2 cellular contexts compared by ENCODE assay signal in the genomic region with DNA sequence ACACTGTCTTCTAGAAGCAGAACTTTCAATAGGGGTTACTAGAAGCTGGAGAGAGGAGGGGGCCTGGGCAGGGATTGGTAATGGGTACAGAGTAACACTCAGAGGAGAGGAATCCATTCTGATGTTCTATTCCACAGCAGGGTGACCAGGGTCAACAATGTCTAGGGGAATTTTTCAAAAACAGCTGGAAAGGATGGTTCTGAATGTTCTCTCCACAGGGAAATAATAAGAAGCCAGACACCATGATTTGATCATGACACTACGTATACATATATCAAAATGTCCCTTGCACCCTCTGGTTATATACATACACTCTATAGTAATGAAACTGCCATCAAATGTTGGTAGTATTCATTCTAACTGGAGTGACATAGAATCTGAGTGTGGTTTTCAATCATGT.
TF ChIP-seq lines count a peak whose summit lies in the region.

No MANE protein-coding gene starts in this region.

TF ChIP-seq in IMR-90, 13 proteins besides CTCF, POLR2A, EP300 and RAD21:
- no peak for TF ChIP-seq CEBPB (IDR thresholded peaks at IDR 0.05; ENCODE audit: low read depth, low read length)
- TF ChIP-seq, protein P1, sequence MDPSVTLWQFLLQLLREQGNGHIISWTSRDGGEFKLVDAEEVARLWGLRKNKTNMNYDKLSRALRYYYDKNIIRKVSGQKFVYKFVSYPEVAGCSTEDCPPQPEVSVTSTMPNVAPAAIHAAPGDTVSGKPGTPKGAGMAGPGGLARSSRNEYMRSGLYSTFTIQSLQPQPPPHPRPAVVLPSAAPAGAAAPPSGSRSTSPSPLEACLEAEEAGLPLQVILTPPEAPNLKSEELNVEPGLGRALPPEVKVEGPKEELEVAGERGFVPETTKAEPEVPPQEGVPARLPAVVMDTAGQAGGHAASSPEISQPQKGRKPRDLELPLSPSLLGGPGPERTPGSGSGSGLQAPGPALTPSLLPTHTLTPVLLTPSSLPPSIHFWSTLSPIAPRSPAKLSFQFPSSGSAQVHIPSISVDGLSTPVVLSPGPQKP (IDR thresholded peaks at IDR 0.05; ENCODE audit: borderline replicate concordance, low read depth, low read length), result no peak
- TF ChIP-seq RCOR1 (IDR thresholded peaks at IDR 0.05; ENCODE audit: insufficient replicate concordance, low read length), result no peak
- TF ChIP-seq BHLHE40 (IDR thresholded peaks at IDR 0.05; ENCODE audit: low read depth, low read length), result no peak
- no peak for TF ChIP-seq SMC3 (IDR thresholded peaks at IDR 0.05; ENCODE audit: low read depth, low read length)
- no peak for TF ChIP-seq RFX5 (IDR thresholded peaks at IDR 0.05; ENCODE audit: low read depth, low read length)
- no peak for TF ChIP-seq MAZ (IDR thresholded peaks at IDR 0.05; ENCODE audit: borderline replicate concordance, low read depth, low read length)
- no peak for TF ChIP-seq NFE2L2 (IDR thresholded peaks at IDR 0.05; ENCODE audit: low read depth, low read length)
- TF ChIP-seq, protein P2, sequence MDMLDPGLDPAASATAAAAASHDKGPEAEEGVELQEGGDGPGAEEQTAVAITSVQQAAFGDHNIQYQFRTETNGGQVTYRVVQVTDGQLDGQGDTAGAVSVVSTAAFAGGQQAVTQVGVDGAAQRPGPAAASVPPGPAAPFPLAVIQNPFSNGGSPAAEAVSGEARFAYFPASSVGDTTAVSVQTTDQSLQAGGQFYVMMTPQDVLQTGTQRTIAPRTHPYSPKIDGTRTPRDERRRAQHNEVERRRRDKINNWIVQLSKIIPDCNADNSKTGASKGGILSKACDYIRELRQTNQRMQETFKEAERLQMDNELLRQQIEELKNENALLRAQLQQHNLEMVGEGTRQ (IDR thresholded peaks at IDR 0.05; ENCODE audit: low read depth, low read length), result no peak
- TF ChIP-seq MXI1 (IDR thresholded peaks at IDR 0.05; ENCODE audit: borderline replicate concordance, low read depth, low read length), result no peak
- no peak for TF ChIP-seq MAFK (IDR thresholded peaks at IDR 0.05; ENCODE audit: low read depth, low read length)
- TF ChIP-seq FOS (IDR thresholded peaks at IDR 0.05; ENCODE audit: low read depth, low read length), result no peak
- no peak for TF ChIP-seq CHD1 (IDR thresholded peaks at IDR 0.05; ENCODE audit: low read depth, low read length)

TF ChIP-seq in K562, 482 proteins besides CTCF, POLR2A, EP300 and RAD21 (continues in another document):
- no peak for TF ChIP-seq SMARCB1 (IDR thresholded peaks at IDR 0.05; ENCODE audit: insufficient read length, low read depth)
- TF ChIP-seq MCM7 (IDR thresholded peaks at IDR 0.05), result peak in 1 of 2 experiments; percentile 32; a peak in 1 of 4 replicates
- 0 out of 2 replicates have a peak, but pooled peaks have one; percentile 43 for TF ChIP-seq ZNF778 (CRISPR knock-in tag; IDR thresholded peaks at IDR 0.05)
- 0 out of 2 replicates have a peak, but pooled peaks have one; percentile 38 for TF ChIP-seq ZNF696 (CRISPR knock-in tag; conservative IDR thresholded peaks at IDR 0.05)
- no peak for TF ChIP-seq FOXA1 (IDR thresholded peaks at IDR 0.05; ENCODE audit: borderline replicate concordance)
- TF ChIP-seq ELF4 (CRISPR knock-in tag; IDR thresholded peaks at IDR 0.05), result peak; percentile 47; the same call in 1 of the 2 replicates
- no peak for TF ChIP-seq MBD2 (IDR thresholded peaks at IDR 0.05; ENCODE audit: borderline replicate concordance, low read depth)
- no peak for TF ChIP-seq ZNF274 (IDR thresholded peaks at IDR 0.05; ENCODE audit: borderline replicate concordance, low read depth, low read length)
- 0 out of 2 replicates have a peak, but pooled peaks have one; percentile 46 for TF ChIP-seq ZNF586 (CRISPR knock-in tag; conservative IDR thresholded peaks at IDR 0.05)
- TF ChIP-seq, protein P3, sequence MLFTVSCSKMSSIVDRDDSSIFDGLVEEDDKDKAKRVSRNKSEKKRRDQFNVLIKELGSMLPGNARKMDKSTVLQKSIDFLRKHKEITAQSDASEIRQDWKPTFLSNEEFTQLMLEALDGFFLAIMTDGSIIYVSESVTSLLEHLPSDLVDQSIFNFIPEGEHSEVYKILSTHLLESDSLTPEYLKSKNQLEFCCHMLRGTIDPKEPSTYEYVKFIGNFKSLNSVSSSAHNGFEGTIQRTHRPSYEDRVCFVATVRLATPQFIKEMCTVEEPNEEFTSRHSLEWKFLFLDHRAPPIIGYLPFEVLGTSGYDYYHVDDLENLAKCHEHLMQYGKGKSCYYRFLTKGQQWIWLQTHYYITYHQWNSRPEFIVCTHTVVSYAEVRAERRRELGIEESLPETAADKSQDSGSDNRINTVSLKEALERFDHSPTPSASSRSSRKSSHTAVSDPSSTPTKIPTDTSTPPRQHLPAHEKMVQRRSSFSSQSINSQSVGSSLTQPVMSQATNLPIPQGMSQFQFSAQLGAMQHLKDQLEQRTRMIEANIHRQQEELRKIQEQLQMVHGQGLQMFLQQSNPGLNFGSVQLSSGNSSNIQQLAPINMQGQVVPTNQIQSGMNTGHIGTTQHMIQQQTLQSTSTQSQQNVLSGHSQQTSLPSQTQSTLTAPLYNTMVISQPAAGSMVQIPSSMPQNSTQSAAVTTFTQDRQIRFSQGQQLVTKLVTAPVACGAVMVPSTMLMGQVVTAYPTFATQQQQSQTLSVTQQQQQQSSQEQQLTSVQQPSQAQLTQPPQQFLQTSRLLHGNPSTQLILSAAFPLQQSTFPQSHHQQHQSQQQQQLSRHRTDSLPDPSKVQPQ (CRISPR knock-in tag; IDR thresholded peaks at IDR 0.05; ENCODE audit: borderline replicate concordance), result 0 out of 2 replicates have a peak, but pooled peaks have one; percentile 35
- TF ChIP-seq, protein P4, sequence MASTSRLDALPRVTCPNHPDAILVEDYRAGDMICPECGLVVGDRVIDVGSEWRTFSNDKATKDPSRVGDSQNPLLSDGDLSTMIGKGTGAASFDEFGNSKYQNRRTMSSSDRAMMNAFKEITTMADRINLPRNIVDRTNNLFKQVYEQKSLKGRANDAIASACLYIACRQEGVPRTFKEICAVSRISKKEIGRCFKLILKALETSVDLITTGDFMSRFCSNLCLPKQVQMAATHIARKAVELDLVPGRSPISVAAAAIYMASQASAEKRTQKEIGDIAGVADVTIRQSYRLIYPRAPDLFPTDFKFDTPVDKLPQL (IDR thresholded peaks at IDR 0.05; ENCODE audit: extremely low read depth, insufficient read length), result no peak
- no peak for TF ChIP-seq MCM3 (IDR thresholded peaks at IDR 0.05)
- 0 out of 2 replicates have a peak, but pooled peaks have one; percentile 46 for TF ChIP-seq ZFP30 (CRISPR knock-in tag; IDR thresholded peaks at IDR 0.05; ENCODE audit: borderline replicate concordance)
- peak in 1 of 2 experiments; percentile 42; a peak in 1 of 4 replicates for TF ChIP-seq SRF (CRISPR knock-in tag; IDR thresholded peaks at IDR 0.05)
- TF ChIP-seq TCFL5 (CRISPR knock-in tag; conservative IDR thresholded peaks at IDR 0.05), result 0 out of 2 replicates have a peak, but pooled peaks have one; percentile 16
- TF ChIP-seq, protein P5, sequence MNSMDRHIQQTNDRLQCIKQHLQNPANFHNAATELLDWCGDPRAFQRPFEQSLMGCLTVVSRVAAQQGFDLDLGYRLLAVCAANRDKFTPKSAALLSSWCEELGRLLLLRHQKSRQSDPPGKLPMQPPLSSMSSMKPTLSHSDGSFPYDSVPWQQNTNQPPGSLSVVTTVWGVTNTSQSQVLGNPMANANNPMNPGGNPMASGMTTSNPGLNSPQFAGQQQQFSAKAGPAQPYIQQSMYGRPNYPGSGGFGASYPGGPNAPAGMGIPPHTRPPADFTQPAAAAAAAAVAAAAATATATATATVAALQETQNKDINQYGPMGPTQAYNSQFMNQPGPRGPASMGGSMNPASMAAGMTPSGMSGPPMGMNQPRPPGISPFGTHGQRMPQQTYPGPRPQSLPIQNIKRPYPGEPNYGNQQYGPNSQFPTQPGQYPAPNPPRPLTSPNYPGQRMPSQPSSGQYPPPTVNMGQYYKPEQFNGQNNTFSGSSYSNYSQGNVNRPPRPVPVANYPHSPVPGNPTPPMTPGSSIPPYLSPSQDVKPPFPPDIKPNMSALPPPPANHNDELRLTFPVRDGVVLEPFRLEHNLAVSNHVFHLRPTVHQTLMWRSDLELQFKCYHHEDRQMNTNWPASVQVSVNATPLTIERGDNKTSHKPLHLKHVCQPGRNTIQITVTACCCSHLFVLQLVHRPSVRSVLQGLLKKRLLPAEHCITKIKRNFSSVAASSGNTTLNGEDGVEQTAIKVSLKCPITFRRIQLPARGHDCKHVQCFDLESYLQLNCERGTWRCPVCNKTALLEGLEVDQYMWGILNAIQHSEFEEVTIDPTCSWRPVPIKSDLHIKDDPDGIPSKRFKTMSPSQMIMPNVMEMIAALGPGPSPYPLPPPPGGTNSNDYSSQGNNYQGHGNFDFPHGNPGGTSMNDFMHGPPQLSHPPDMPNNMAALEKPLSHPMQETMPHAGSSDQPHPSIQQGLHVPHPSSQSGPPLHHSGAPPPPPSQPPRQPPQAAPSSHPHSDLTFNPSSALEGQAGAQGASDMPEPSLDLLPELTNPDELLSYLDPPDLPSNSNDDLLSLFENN (IDR thresholded peaks at IDR 0.05; ENCODE audit: low read depth in 2 of 2, low read length in 2 of 2), result no peak
- TF ChIP-seq ZNF436 (CRISPR knock-in tag; IDR thresholded peaks at IDR 0.05), result peak; percentile 41; the same call in 1 of the 2 replicates
- TF ChIP-seq ZNF707 (CRISPR knock-in tag; conservative IDR thresholded peaks at IDR 0.05), result peak; percentile 67; the same call in 1 of the 2 replicates
- no peak for TF ChIP-seq ZFPM2 (CRISPR knock-in tag; IDR thresholded peaks at IDR 0.05)
- no peak for TF ChIP-seq ZNF124 (CRISPR knock-in tag; IDR thresholded peaks at IDR 0.05)
- TF ChIP-seq ASH1L (IDR thresholded peaks at IDR 0.05; ENCODE audit: borderline replicate concordance, low read depth, partially characterized antibody), result no peak
- no peak for TF ChIP-seq PHB (CRISPR knock-in tag; IDR thresholded peaks at IDR 0.05)
- no peak for TF ChIP-seq ARNT (IDR thresholded peaks at IDR 0.05)
- 0 out of 2 replicates have a peak, but pooled peaks have one; percentile 27 for TF ChIP-seq ZNF140 (CRISPR knock-in tag; IDR thresholded peaks at IDR 0.05)
- TF ChIP-seq FOXK2 (conservative IDR thresholded peaks at IDR 0.05 in 1 of 2, IDR thresholded peaks at IDR 0.05 in 1 of 2; ENCODE audit: low read depth in 2 of 2), result no peak
- 0 out of 2 replicates have a peak, but pooled peaks have one; percentile 56 for TF ChIP-seq JUNB (CRISPR knock-in tag; conservative IDR thresholded peaks at IDR 0.05)
- TF ChIP-seq ZNF780A (CRISPR knock-in tag; IDR thresholded peaks at IDR 0.05), result no peak
- TF ChIP-seq SRSF7 (optimal IDR thresholded peaks at IDR 0.05; ENCODE audit: low read depth, low read length), result no peak
- TF ChIP-seq, protein P6, sequence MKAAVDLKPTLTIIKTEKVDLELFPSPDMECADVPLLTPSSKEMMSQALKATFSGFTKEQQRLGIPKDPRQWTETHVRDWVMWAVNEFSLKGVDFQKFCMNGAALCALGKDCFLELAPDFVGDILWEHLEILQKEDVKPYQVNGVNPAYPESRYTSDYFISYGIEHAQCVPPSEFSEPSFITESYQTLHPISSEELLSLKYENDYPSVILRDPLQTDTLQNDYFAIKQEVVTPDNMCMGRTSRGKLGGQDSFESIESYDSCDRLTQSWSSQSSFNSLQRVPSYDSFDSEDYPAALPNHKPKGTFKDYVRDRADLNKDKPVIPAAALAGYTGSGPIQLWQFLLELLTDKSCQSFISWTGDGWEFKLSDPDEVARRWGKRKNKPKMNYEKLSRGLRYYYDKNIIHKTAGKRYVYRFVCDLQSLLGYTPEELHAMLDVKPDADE (conservative IDR thresholded peaks at IDR 0.05; ENCODE audit: control insufficient read depth, low read depth, low read length), result no peak
- no peak for TF ChIP-seq PYGO2 (tag; IDR thresholded peaks at IDR 0.05)
- TF ChIP-seq SMAD3 (CRISPR knock-in tag; conservative IDR thresholded peaks at IDR 0.05), result peak; percentile 30; the same call in 1 of the 2 replicates
- no peak for TF ChIP-seq NCOA2 (IDR thresholded peaks at IDR 0.05; ENCODE audit: partially characterized antibody in 2 of 2)
- TF ChIP-seq SP1 (CRISPR knock-in tag; IDR thresholded peaks at IDR 0.05), result no peak
- TF ChIP-seq ZNF324 (CRISPR knock-in tag; IDR thresholded peaks at IDR 0.05), result no peak
- peak; percentile 55; the same call in 1 of the 2 replicates for TF ChIP-seq ZKSCAN3 (CRISPR knock-in tag; IDR thresholded peaks at IDR 0.05)
- TF ChIP-seq, protein P7, sequence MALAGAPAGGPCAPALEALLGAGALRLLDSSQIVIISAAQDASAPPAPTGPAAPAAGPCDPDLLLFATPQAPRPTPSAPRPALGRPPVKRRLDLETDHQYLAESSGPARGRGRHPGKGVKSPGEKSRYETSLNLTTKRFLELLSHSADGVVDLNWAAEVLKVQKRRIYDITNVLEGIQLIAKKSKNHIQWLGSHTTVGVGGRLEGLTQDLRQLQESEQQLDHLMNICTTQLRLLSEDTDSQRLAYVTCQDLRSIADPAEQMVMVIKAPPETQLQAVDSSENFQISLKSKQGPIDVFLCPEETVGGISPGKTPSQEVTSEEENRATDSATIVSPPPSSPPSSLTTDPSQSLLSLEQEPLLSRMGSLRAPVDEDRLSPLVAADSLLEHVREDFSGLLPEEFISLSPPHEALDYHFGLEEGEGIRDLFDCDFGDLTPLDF (CRISPR knock-in tag; IDR thresholded peaks at IDR 0.05), result no peak
- TF ChIP-seq, protein P8, sequence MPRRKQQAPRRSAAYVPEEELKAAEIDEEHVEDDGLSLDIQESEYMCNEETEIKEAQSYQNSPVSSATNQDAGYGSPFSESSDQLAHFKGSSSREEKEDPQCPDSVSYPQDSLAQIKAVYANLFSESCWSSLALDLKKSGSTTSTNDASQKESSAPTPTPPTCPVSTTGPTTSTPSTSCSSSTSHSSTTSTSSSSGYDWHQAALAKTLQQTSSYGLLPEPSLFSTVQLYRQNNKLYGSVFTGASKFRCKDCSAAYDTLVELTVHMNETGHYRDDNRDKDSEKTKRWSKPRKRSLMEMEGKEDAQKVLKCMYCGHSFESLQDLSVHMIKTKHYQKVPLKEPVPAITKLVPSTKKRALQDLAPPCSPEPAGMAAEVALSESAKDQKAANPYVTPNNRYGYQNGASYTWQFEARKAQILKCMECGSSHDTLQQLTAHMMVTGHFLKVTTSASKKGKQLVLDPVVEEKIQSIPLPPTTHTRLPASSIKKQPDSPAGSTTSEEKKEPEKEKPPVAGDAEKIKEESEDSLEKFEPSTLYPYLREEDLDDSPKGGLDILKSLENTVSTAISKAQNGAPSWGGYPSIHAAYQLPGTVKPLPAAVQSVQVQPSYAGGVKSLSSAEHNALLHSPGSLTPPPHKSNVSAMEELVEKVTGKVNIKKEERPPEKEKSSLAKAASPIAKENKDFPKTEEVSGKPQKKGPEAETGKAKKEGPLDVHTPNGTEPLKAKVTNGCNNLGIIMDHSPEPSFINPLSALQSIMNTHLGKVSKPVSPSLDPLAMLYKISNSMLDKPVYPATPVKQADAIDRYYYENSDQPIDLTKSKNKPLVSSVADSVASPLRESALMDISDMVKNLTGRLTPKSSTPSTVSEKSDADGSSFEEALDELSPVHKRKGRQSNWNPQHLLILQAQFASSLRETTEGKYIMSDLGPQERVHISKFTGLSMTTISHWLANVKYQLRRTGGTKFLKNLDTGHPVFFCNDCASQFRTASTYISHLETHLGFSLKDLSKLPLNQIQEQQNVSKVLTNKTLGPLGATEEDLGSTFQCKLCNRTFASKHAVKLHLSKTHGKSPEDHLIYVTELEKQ (CRISPR knock-in tag; IDR thresholded peaks at IDR 0.05), result peak; percentile 59; the same call in 1 of the 2 replicates
- no peak for TF ChIP-seq TCF7 (IDR thresholded peaks at IDR 0.05; ENCODE audit: borderline replicate concordance)
- TF ChIP-seq HIVEP1 (CRISPR knock-in tag; IDR thresholded peaks at IDR 0.05), result 0 out of 2 replicates have a peak, but pooled peaks have one; percentile 78
